In genomic region chr5:77356740-77357139, GRCh38 we compare ENCODE assay signal across 1 cellular context.
TF ChIP-seq lines count a peak whose summit lies in the region.

No MANE protein-coding gene starts in this region.

TF ChIP-seq in GM12878, 131 proteins besides CTCF, POLR2A, EP300 and RAD21 (continued from another document):
- TF ChIP-seq YY1 (IDR thresholded peaks at IDR 0.05; ENCODE audit: low read depth, low read length) (0 out of 2 replicates have a peak, but pooled peaks have one; percentile 18), NR2F1 (conservative IDR thresholded peaks at IDR 0.05) (peak; percentile 99), BCLAF1 (IDR thresholded peaks at IDR 0.05) (no peak)
